14 cellular contexts compared by ENCODE assay signal in the genomic region with DNA sequence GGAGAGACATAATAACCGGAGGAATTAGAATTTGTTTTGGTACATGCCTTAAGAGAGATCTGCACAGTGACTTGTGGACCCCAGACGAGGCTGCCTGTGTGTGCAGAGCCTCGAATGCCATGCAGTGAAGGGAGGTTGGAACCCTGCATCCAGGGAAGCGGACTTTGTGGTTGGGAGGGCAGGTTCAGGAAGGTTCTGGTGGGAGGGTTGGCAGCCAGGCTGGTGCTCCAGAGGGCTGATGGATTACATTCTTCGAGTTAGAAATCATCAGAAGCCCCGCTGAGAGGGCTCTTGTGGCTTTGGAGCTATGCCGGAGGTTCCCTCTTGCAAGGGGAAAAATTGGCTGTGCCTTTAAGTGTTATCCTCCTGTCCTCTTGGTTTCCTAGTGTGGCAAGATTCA. TPM values are rescaled to one million over a fixed set of nuclear protein-coding genes. Genes with fewer than 3 reads are reported as not detected.
A peak's percentile ranks its signal among the peaks of the same experiment; 100 is the strongest.
DNase-seq lines count a peak whose midpoint lies in the region; FAIRE-seq and TF ChIP-seq lines count a peak whose summit lies in the region.
"Had no signal": no experiment of that assay in that cellular context is flagged by ENCODE, and none has a peak within 500 bp of the region (broad histone marks: within the 10 kb centered on the region; RNA-seq: fewer than 3 reads in every experiment).

No MANE protein-coding gene starts in this region.

- FAIRE-seq in astrocyte (lab: Jason Lieb, UNC): peak; percentile 69
- FAIRE-seq in GM19239 (lab: Jason Lieb, UNC): no peak
- FAIRE-seq: keratinocyte had no signal

- H3K9me3 Mint-ChIP-seq in astrocyte (ENCODE audit: unreplicated experiment): no peaks in the 10 kb centered on the region
- H3K9me3 Mint-ChIP-seq: activated T-cell treated with anti-CD3 and anti-CD28 coated beads, Interleukin-2, amount 50 U/mL, for 24 hours; neural crest cell had no signal

- peak overlapping the region in 1 of 2 experiments; percentile 56 for H3K18ac ChIP-seq in mesenchymal stem cell (ENCODE audit: low read depth in 1 of 2, low read length in 2 of 2)

- no peak overlapping the region for H2BK12ac ChIP-seq in mesenchymal stem cell (ENCODE audit: low read length in 2 of 2)

- H3K4ac ChIP-seq in mesenchymal stem cell (ENCODE audit: low read depth in 1 of 2, low read length in 2 of 2): no peak overlapping the region

- peak overlapping the region; percentile 54 for H3K27ac Mint-ChIP-seq in astrocyte (ENCODE audit: unreplicated experiment)
- H3K27ac Mint-ChIP-seq: activated T-cell treated with anti-CD3 and anti-CD28 coated beads, Interleukin-2, amount 50 U/mL, for 24 hours had no signal

- H4K8ac ChIP-seq in mesenchymal stem cell (ENCODE audit: low read length): peak overlapping the region; percentile 76

- H3K27me3 Mint-ChIP-seq in astrocyte (ENCODE audit: low read depth, unreplicated experiment): no peaks in the 10 kb centered on the region

- WGBS in HUES64: 42% methylated on average over 7 of the region's 7 CpGs
- 64% methylated on average over 7 of the region's 7 CpGs for WGBS in mesenchymal stem cell

- peak overlapping the region; percentile 69 for H2AK5ac ChIP-seq in mesenchymal stem cell (ENCODE audit: low read length, severe bottlenecking)

- no peak overlapping the region for H2BK120ac ChIP-seq in mesenchymal stem cell (ENCODE audit: low read depth, low read length)

- peaks cover 7% of the 10 kb centered on the region for H3K36me3 Mint-ChIP-seq in astrocyte (ENCODE audit: low read depth, unreplicated experiment)

- H2BK5ac ChIP-seq in mesenchymal stem cell (ENCODE audit: low read depth, low read length, poor library complexity, severe bottlenecking): no peak overlapping the region

- H3K4me3 Mint-ChIP-seq in astrocyte (ENCODE audit: unreplicated experiment): peak overlapping the region; percentile 25
- H3K4me3 Mint-ChIP-seq: activated T-cell treated with anti-CD3 and anti-CD28 coated beads, Interleukin-2, amount 50 U/mL, for 24 hours; neural crest cell had no signal

- peak overlapping the region; percentile 3; the same call in 1 of the 2 replicates for H3K9ac ChIP-seq in HUES64 (ENCODE audit: low read depth, low read length)
- no peak overlapping the region for H3K9ac ChIP-seq in astrocyte (ENCODE audit: low read length)
- no peak overlapping the region for H3K9ac ChIP-seq in mesenchymal stem cell (ENCODE audit: low read length)

- no peak overlapping the region for H3K23ac ChIP-seq in mesenchymal stem cell (ENCODE audit: low read length in 2 of 2)

- H3K36me3 ChIP-seq in HUES64 (ENCODE audit: insufficient read depth, low read length) (no peaks in the 10 kb centered on the region; the same call in 1 of the 2 replicates), astrocyte (ENCODE audit: insufficient read depth, low read length) (no peaks in the 10 kb centered on the region), mesenchymal stem cell (ENCODE audit: control insufficient read depth in 1 of 2, insufficient read depth in 2 of 2, low read depth in 1 of 2, low read length in 2 of 2) (peaks cover 0 to 10% of the 10 kb centered on the region in 2 experiments)

- peak; percentile 47 for DNase-seq in AG20443 (ENCODE audit: low spot score)
- DNase-seq in astrocyte (ENCODE audit: low read depth): peak; percentile 77
- no peak for DNase-seq in mesenchymal stem cell
- DNase-seq in activated CD8-positive, alpha-beta memory T cell treated with anti-CD3 and anti-CD28 coated beads, Interleukin-2, amount 50 U/mL, for 4 hours: no peak
- DNase-seq in GF-D8 (lab: John Stamatoyannopoulos, UW): no peak
- DNase-seq in GM19239 (ENCODE audit: insufficient read length, low spot score): no peak
- DNase-seq in stimulated activated CD4-positive, alpha-beta T cell treated with anti-CD3 and anti-CD28 coated beads, Interleukin-2, amount 100 ng/mL, for 48 hours: no peak
- DNase-seq: activated T-cell treated with anti-CD3 and anti-CD28 coated beads, Interleukin-2, amount 50 U/mL, for 24 hours; erythroblast; GOT3; KBM-7 had no signal

- no peak overlapping the region for H2AFZ ChIP-seq in astrocyte (ENCODE audit: low read depth, low read length)
- no peak overlapping the region for H2AFZ ChIP-seq in mesenchymal stem cell (ENCODE audit: low read depth, low read length)

- peaks cover 67% of the 10 kb centered on the region for H3K4me1 Mint-ChIP-seq in astrocyte (ENCODE audit: low read depth, unreplicated experiment)

- peaks cover 34% of the 10 kb centered on the region for H3K79me2 ChIP-seq in astrocyte (ENCODE audit: insufficient read depth, low read length)

- no peak overlapping the region for H3K14ac ChIP-seq in mesenchymal stem cell (ENCODE audit: low read length in 2 of 2)

- no peak overlapping the region for H4K91ac ChIP-seq in mesenchymal stem cell (ENCODE audit: low read length)

- H3K27me3 ChIP-seq in HUES64 (ENCODE audit: insufficient read depth, low read length) (no peaks in the 10 kb centered on the region), astrocyte (ENCODE audit: insufficient read depth, low read length) (no peaks in the 10 kb centered on the region), mesenchymal stem cell (ENCODE audit: control insufficient read depth in 1 of 2, insufficient read depth in 1 of 2, low read length in 2 of 2) (no peaks in the 10 kb centered on the region)

- peaks cover 41% of the 10 kb centered on the region for H3K79me1 ChIP-seq in mesenchymal stem cell (replicated peaks; ENCODE audit: low read length, poor library complexity, severe bottlenecking)

- H3K4me2 ChIP-seq in astrocyte (ENCODE audit: low read length) (peak overlapping the region; percentile 61), mesenchymal stem cell (ENCODE audit: low read length, poor library complexity, severe bottlenecking) (peak overlapping the region; percentile 32)

- no peaks in the 10 kb centered on the region for H3K9me3 ChIP-seq in HUES64 (ENCODE audit: insufficient read depth, low read depth, low read length)
- H3K9me3 ChIP-seq in astrocyte (ENCODE audit: insufficient read depth, low read depth, low read length): no peaks in the 10 kb centered on the region
- H3K9me3 ChIP-seq in mesenchymal stem cell (ENCODE audit: control insufficient read depth, low read length): no peaks in the 10 kb centered on the region

- H3K4me3 ChIP-seq in HUES64 (ENCODE audit: low read length) (no peak overlapping the region), astrocyte (ENCODE audit: insufficient read depth, low read depth, low read length) (no peak overlapping the region), mesenchymal stem cell (ENCODE audit: insufficient read depth in 1 of 2, low read depth in 1 of 2, low read length in 2 of 2) (no peak overlapping the region)

- no peak for TF ChIP-seq CTCF in astrocyte (IDR thresholded peaks at IDR 0.05; ENCODE audit: insufficient read depth, low read depth, low read length)

- H3K27ac ChIP-seq in HUES64 (ENCODE audit: low read depth, low read length) (peak overlapping the region; percentile 77), astrocyte (ENCODE audit: low read depth, low read length) (no peak overlapping the region), mesenchymal stem cell (ENCODE audit: low read length, poor library complexity, severe bottlenecking) (peak overlapping the region; percentile 92)

- no peak overlapping the region for H2BK15ac ChIP-seq in mesenchymal stem cell (ENCODE audit: low read depth, poor library complexity, severe bottlenecking)

- H4K20me1 ChIP-seq in astrocyte (ENCODE audit: insufficient read depth, low read length): peaks cover 83% of the 10 kb centered on the region

- H3K4me1 ChIP-seq in HUES64 (ENCODE audit: insufficient read depth, low read length): peaks cover 90% of the 10 kb centered on the region
- peaks cover 27% of the 10 kb centered on the region for H3K4me1 ChIP-seq in astrocyte (ENCODE audit: insufficient read depth, low read length)
- H3K4me1 ChIP-seq in mesenchymal stem cell (ENCODE audit: control insufficient read depth, insufficient read depth, low read depth, low read length): peaks cover 27% of the 10 kb centered on the region

RNA-seq across cellular contexts. Expression of gene ROR1, which starts 21.1 kb away (rescaled TPM):
- 48.4 TPM for polyA plus RNA-seq in HUES64 (2013, experiment 1 of 2)
- polyA plus RNA-seq in HUES64 (2013, experiment 2 of 2): 42.9 TPM
- total RNA-seq in astrocyte: 38.3 and 40.5 TPM in 2 replicates
- polyA plus RNA-seq in mesenchymal stem cell (2013, experiment 1 of 2): 17.0 TPM
- polyA plus RNA-seq in mesenchymal stem cell (2013, experiment 2 of 2): 16.8 TPM

Comparison
In these comparisons a context has a peak if more than half of its experiments do, and no peak if none do; other contexts are left out.
1. DNase-seq: peak in AG20443 (single experiment) and astrocyte (single experiment); none in mesenchymal stem cell (single experiment), activated CD8-positive, alpha-beta memory T cell treated with anti-CD3 and anti-CD28 coated beads, Interleukin-2, amount 50 U/mL, for 4 hours (single experiment), GF-D8 (single experiment), GM19239 (single experiment) and stimulated activated CD4-positive, alpha-beta T cell treated with anti-CD3 and anti-CD28 coated beads, Interleukin-2, amount 100 ng/mL, for 48 hours (0 of 2).